In the genomic region with DNA sequence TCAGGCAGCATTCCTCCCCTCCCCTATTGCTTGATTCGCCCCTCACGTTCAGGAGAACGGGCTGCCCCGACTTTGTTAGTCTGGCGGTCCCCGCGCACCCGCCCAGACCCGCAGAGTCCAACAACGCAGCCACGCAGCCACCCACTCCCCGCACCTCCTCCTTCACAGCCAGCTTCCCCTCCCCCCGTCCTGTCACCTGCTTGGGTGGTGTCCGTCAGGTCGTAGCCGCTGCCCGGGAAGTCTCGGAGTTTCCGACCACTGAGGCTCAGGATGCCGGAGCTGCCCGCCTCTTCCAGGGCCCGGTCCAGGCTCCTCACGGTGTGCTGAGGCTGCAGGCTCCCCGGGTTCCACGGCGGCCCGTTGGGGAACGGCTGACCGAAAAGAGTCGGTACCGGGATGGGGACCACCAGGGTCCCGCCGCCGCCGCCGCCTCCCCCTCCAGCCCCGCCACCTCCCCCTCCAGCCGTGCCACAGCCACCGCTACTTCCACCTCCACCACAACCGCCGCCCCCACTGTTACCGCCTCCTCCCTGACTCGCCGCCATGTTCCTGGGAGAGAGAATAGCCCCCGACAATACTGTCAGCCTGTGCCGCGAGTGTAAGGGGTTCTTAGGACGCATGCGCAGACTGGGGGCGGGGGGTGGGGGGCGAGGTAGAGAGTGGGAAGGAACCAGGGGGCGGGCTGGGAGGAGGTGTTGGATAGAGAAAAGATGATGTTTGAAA, we compare ENCODE assay signal across 8 cellular contexts. TPM values are rescaled to one million over a fixed set of nuclear protein-coding genes. Genes with fewer than 3 reads are reported as not detected.
DNase-seq lines count a peak whose midpoint lies in the region; ATAC-seq, FAIRE-seq and TF ChIP-seq lines count a peak whose summit lies in the region.

LRCH2 (minus strand) TSS at position 600 of the 723 bp plus-strand sequence; CDS start at position 545, 55 bp downstream.

- H3K9me3 ChIP-seq in ovary: no peaks in the 10 kb centered on the region

- intact Hi-C loops in ovary (cut with DNase I): no loop called here

- no peaks in the 10 kb centered on the region for H3K27me3 ChIP-seq in ovary

- no peaks in the 10 kb centered on the region for H3K36me3 ChIP-seq in ovary

- no peak for TF ChIP-seq POLR2A in ovary (IDR thresholded peaks at IDR 0.05)

- ATAC-seq in HG03460 (IDR thresholded peaks at IDR 0.05; ENCODE audit: unreplicated experiment): no peak
- ATAC-seq in GM21529 (IDR thresholded peaks at IDR 0.05; ENCODE audit: unreplicated experiment): no peak

- H3K4me1 ChIP-seq in ovary (ENCODE audit: insufficient read depth): no peaks in the 10 kb centered on the region

- 7 to 18% (median 10%) methylated on average over 45 to 52 of the region's 52 CpGs for whole genome bisulfite sequencing in ovary, 3 donors

- DNase-seq in D341Med (ENCODE audit: low spot score) (peak; percentile 1), NCI-H526 treated with DMSO at 0.1 percent for 48 hours (lab: John Stamatoyannopoulos, UW) (peak; percentile 44), frontal cortex (ENCODE audit: low spot score in 2 of 2) (peak; percentile 40 to 56), ovary (peak; percentile 50 to 66 (median 61)), SIG-M5 treated with dmso at 0.1 percent for 504 hours (lab: John Stamatoyannopoulos, UW; ENCODE audit: unreplicated experiment) (no peak), A172 (ENCODE audit: low spot score) (no peak)

- TF ChIP-seq CTCF in ovary (IDR thresholded peaks at IDR 0.05): no peak

- FAIRE-seq in frontal cortex (lab: Jason Lieb, UNC): no peak

- no peak for TF ChIP-seq EP300 in ovary (IDR thresholded peaks at IDR 0.05)

- peak within 1 kb of the TSS; percentile 49 for H3K4me3 ChIP-seq in ovary

- peak within 1 kb of the TSS; percentile 61 to 62 for H3K27ac ChIP-seq in ovary

RNA-seq across cellular contexts. Expression of gene LRCH2, which starts in this region (rescaled TPM):
- 57.1 TPM for total RNA-seq in frontal cortex
- 10 to 100 TPM in 3 of 7 donors, 1 to 10 TPM in 4; 8.3 to 13.3 (median 9.3) TPM for total RNA-seq in ovary
- 1 to 10 TPM; 5.2 to 7.0 TPM for polyA plus RNA-seq in ovary
- total RNA-seq in A172 (2014; rRNA removed; shearing (Covaris generic)): 2.8 and 4.1 TPM in 2 replicates

Comparison
In these comparisons a context has a peak if more than half of its experiments do, and no peak if none do; other contexts are left out.
1. DNase-seq: peak in D341Med (single experiment), NCI-H526 treated with DMSO at 0.1 percent for 48 hours (single experiment), frontal cortex (2 of 2) and ovary (5 of 5); none in SIG-M5 treated with dmso at 0.1 percent for 504 hours (single experiment) and A172 (single experiment).